In genomic region chr16:67661101-67661661, GRCh38 we compare ENCODE assay signal across 1 cellular context.
TF ChIP-seq lines count a peak whose summit lies in the region.

No MANE protein-coding gene starts in this region.

TF ChIP-seq in K562, 482 proteins besides CTCF, POLR2A, EP300 and RAD21 (continued from another document and continues in another):
- no peak for TF ChIP-seq FOXP1 (CRISPR knock-in tag; IDR thresholded peaks at IDR 0.05)
- peak; percentile 92 for TF ChIP-seq ZBTB33 (CRISPR knock-in tag; IDR thresholded peaks at IDR 0.05)
- no peak for TF ChIP-seq TEAD2 (tag; IDR thresholded peaks at IDR 0.05)
- no peak for TF ChIP-seq ELK1 (CRISPR knock-in tag; IDR thresholded peaks at IDR 0.05)
- no peak for TF ChIP-seq ZFX (CRISPR knock-in tag; IDR thresholded peaks at IDR 0.05)
- TF ChIP-seq CHD2 (IDR thresholded peaks at IDR 0.05; ENCODE audit: low read depth, low read length) = no peak
- no peak for TF ChIP-seq SRSF3 (IDR thresholded peaks at IDR 0.05; ENCODE audit: insufficient read depth, low read length)
- TF ChIP-seq ZNF512 (tag; IDR thresholded peaks at IDR 0.05) = no peak
- no peak for TF ChIP-seq CHAMP1 (IDR thresholded peaks at IDR 0.05)
- TF ChIP-seq E2F4 (CRISPR knock-in tag; IDR thresholded peaks at IDR 0.05; ENCODE audit: low read depth) = no peak
- TF ChIP-seq EHMT2 (IDR thresholded peaks at IDR 0.05) = peak; percentile 81
- no peak for TF ChIP-seq HLTF (IDR thresholded peaks at IDR 0.05)
- TF ChIP-seq MAZ (CRISPR knock-in tag; conservative IDR thresholded peaks at IDR 0.05 in 1 of 2, IDR thresholded peaks at IDR 0.05 in 1 of 2) = no peak
- no peak for TF ChIP-seq SMARCC2 (IDR thresholded peaks at IDR 0.05; ENCODE audit: low read depth)
- TF ChIP-seq HES1 (IDR thresholded peaks at IDR 0.05; ENCODE audit: low read depth) = no peak
- TF ChIP-seq NELFE (IDR thresholded peaks at IDR 0.05; ENCODE audit: insufficient read depth, insufficient read length) = no peak
- TF ChIP-seq MIER1 (IDR thresholded peaks at IDR 0.05; ENCODE audit: low read depth) = peak; percentile 69
- no peak for TF ChIP-seq ZBTB8A (IDR thresholded peaks at IDR 0.05; ENCODE audit: partially characterized antibody)
- TF ChIP-seq TRIM24 (IDR thresholded peaks at IDR 0.05) = no peak
- no peak for TF ChIP-seq ZBTB40 (IDR thresholded peaks at IDR 0.05)
- no peak for TF ChIP-seq ZBTB40 (CRISPR knock-in tag; IDR thresholded peaks at IDR 0.05)
- TF ChIP-seq SNRNP70 (optimal IDR thresholded peaks at IDR 0.05; ENCODE audit: low read depth, low read length) = no peak
- TF ChIP-seq ZNF668 (CRISPR knock-in tag; IDR thresholded peaks at IDR 0.05) = no peak
- TF ChIP-seq NRF1 (conservative IDR thresholded peaks at IDR 0.05 in 1 of 2, IDR thresholded peaks at IDR 0.05 in 1 of 2) = no peak
- no peak for TF ChIP-seq ZNF407 (IDR thresholded peaks at IDR 0.05; ENCODE audit: low read depth)
- TF ChIP-seq CBFB (CRISPR knock-in tag; IDR thresholded peaks at IDR 0.05) = no peak
- TF ChIP-seq MEF2A (IDR thresholded peaks at IDR 0.05; ENCODE audit: control insufficient read depth, low read depth, low read length) = no peak
- TF ChIP-seq ATF7 (IDR thresholded peaks at IDR 0.05) = no peak
- no peak for TF ChIP-seq IFI16 (CRISPR knock-in tag; IDR thresholded peaks at IDR 0.05)
- no peak for TF ChIP-seq NFATC3 (IDR thresholded peaks at IDR 0.05)
- no peak for TF ChIP-seq NFIX (CRISPR knock-in tag; IDR thresholded peaks at IDR 0.05; ENCODE audit: low read depth)
- TF ChIP-seq MAFF (IDR thresholded peaks at IDR 0.05; ENCODE audit: low read length) = no peak
